14 cellular contexts compared by ENCODE assay signal in genomic region chr2:128396946-128397345, GRCh38.
"Had no signal": no experiment of that assay in that cellular context is flagged by ENCODE, and none has a peak within 500 bp of the region (broad histone marks: within the 10 kb centered on the region; RNA-seq: fewer than 3 reads in every experiment).

No MANE protein-coding gene starts in this region.

- H3K4me3 ChIP-seq: colonic mucosa, lower lobe of right lung, thyroid gland, uterus had no signal

- H2AFZ ChIP-seq: parathyroid adenoma had no signal

- H3K79me2 ChIP-seq: parathyroid adenoma had no signal

- ATAC-seq: activated CD4-positive, CD25-positive, alpha-beta regulatory T cell treated with anti-CD3 and anti-CD28 coated beads, Interleukin-2, amount 50 U/mL, for 24 hours; activated T-helper 17 cell treated with anti-CD3 and anti-CD28 coated beads, Interleukin-2, amount 50 U/mL, for 72 hours; left colon; lower lobe of right lung; stimulated activated memory B cell treated with anti-CD40 and anti-IgM and Interleukin-4, amounts not matched to agents 10 μg/mL and 1 μg/mL and 100 μg/mL, for 72 hours had no signal

- H3K27ac ChIP-seq: colonic mucosa, lower lobe of right lung, parathyroid adenoma, uterus had no signal

- H3K4me1 ChIP-seq: colonic mucosa, lower lobe of right lung, parathyroid adenoma, uterus had no signal

- DNase-seq: activated naive CD4-positive, alpha-beta T cell treated with Interleukin-2 at 50 U/mL for 16 hours; colonic mucosa; foreskin melanocyte; immature natural killer cell; lower lobe of right lung; midbrain; stimulated activated CD4-positive, alpha-beta T cell treated with anti-CD3 and anti-CD28 coated beads, Interleukin-2, amount 100 ng/mL, for 48 hours; thyroid gland had no signal

- H3K9me3 ChIP-seq: colonic mucosa, lower lobe of right lung, thyroid gland, uterus had no signal

- H3K27me3 ChIP-seq: colonic mucosa, thyroid gland, uterus had no signal

- H3K36me3 ChIP-seq: colonic mucosa, lower lobe of right lung, thyroid gland, uterus had no signal
